Comparison of ENCODE assay signal across 1 cellular context in the genomic region with DNA sequence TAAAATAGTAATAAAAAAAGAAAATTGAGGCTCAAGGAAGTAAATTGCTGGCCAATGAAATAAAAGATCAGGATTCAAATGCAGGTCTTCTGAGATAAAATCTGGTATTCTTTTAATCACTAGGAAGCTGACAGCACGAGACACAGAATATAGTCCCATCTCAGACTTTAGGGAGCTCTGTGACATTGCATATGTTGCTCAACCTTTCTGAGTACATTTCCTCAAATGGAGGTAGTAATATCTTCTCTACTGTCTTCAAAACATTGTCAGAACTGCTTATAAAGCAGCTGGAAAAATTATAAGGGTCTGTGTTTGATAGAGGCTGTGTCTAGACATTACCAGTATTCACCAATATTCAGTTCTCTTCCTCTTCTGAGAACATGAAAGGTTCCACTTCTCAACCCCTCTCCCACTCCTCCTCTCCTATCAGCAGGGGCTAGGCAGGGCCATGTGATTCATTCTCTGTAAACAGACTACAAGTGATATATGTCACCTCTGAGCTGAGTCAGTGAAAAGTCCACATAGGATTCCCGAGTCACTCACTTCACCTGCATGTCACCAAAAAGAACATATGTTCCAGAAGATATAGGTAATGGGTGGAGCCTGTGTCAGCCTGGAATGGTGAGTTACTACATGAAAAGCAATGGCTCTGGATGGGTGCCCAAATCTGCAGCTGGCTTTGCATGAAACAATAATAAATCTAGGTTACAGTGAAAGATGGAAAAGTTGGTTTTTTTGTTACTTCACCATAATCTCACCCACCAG.
TF ChIP-seq lines count a peak whose summit lies in the region.

No MANE protein-coding gene starts in this region.

TF ChIP-seq in K562, 482 proteins besides CTCF, POLR2A, EP300 and RAD21 (continued from another document and continues in another):
- TF ChIP-seq, protein P1, sequence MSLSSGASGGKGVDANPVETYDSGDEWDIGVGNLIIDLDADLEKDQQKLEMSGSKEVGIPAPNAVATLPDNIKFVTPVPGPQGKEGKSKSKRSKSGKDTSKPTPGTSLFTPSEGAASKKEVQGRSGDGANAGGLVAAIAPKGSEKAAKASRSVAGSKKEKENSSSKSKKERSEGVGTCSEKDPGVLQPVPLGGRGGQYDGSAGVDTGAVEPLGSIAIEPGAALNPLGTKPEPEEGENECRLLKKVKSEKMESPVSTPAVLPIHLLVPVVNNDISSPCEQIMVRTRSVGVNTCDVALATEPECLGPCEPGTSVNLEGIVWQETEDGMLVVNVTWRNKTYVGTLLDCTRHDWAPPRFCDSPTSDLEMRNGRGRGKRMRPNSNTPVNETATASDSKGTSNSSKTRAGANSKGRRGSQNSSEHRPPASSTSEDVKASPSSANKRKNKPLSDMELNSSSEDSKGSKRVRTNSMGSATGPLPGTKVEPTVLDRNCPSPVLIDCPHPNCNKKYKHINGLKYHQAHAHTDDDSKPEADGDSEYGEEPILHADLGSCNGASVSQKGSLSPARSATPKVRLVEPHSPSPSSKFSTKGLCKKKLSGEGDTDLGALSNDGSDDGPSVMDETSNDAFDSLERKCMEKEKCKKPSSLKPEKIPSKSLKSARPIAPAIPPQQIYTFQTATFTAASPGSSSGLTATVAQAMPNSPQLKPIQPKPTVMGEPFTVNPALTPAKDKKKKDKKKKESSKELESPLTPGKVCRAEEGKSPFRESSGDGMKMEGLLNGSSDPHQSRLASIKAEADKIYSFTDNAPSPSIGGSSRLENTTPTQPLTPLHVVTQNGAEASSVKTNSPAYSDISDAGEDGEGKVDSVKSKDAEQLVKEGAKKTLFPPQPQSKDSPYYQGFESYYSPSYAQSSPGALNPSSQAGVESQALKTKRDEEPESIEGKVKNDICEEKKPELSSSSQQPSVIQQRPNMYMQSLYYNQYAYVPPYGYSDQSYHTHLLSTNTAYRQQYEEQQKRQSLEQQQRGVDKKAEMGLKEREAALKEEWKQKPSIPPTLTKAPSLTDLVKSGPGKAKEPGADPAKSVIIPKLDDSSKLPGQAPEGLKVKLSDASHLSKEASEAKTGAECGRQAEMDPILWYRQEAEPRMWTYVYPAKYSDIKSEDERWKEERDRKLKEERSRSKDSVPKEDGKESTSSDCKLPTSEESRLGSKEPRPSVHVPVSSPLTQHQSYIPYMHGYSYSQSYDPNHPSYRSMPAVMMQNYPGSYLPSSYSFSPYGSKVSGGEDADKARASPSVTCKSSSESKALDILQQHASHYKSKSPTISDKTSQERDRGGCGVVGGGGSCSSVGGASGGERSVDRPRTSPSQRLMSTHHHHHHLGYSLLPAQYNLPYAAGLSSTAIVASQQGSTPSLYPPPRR (CRISPR knock-in tag; IDR thresholded peaks at IDR 0.05; ENCODE audit: borderline replicate concordance), result no peak
- TF ChIP-seq CBFB (CRISPR knock-in tag; IDR thresholded peaks at IDR 0.05) (no peak), NFYB (IDR thresholded peaks at IDR 0.05; ENCODE audit: extremely low read depth, insufficient read length) (no peak), ZBTB17 (CRISPR knock-in tag; IDR thresholded peaks at IDR 0.05) (no peak), ZNF175 (CRISPR knock-in tag; IDR thresholded peaks at IDR 0.05; ENCODE audit: low read depth) (no peak), ZNF274 (IDR thresholded peaks at IDR 0.05; ENCODE audit: borderline replicate concordance, low read depth, low read length) (no peak), XRCC5 (IDR thresholded peaks at IDR 0.05; ENCODE audit: low read depth, low read length) (no peak), ARID1B (IDR thresholded peaks at IDR 0.05) (peak; percentile 93), ZNF436 (CRISPR knock-in tag; IDR thresholded peaks at IDR 0.05) (no peak), SMAD1 (IDR thresholded peaks at IDR 0.05; ENCODE audit: low read depth, low read length, partially characterized antibody) (peak; percentile 52), KDM2B (CRISPR knock-in tag; IDR thresholded peaks at IDR 0.05) (no peak), NR2C1 (IDR thresholded peaks at IDR 0.05) (no peak), NR2C1 (tag; IDR thresholded peaks at IDR 0.05) (no peak), BRD9 (IDR thresholded peaks at IDR 0.05; ENCODE audit: low read depth, partially characterized antibody) (no peak), ZNF253 (CRISPR knock-in tag; conservative IDR thresholded peaks at IDR 0.05) (no peak), RBM17 (IDR thresholded peaks at IDR 0.05; ENCODE audit: borderline replicate concordance, low read depth, low read length) (no peak), SRSF9 (IDR thresholded peaks at IDR 0.05; ENCODE audit: borderline replicate concordance, low read depth, low read length) (no peak), SP1 (CRISPR knock-in tag; IDR thresholded peaks at IDR 0.05) (no peak; the same call in 1 of the 2 replicates), RFX7 (CRISPR knock-in tag; IDR thresholded peaks at IDR 0.05) (no peak), SP2 (IDR thresholded peaks at IDR 0.05; ENCODE audit: extremely low read depth, low read depth, low read length, poor library complexity, severe bottlenecking) (no peak), SMARCB1 (IDR thresholded peaks at IDR 0.05; ENCODE audit: insufficient read length, low read depth) (no peak), MYC (IDR thresholded peaks at IDR 0.05; ENCODE audit: low read depth, low read length) (0 out of 2 replicates have a peak, but pooled peaks have one; percentile 40), MYC (CRISPR knock-in tag; IDR thresholded peaks at IDR 0.05; ENCODE audit: borderline replicate concordance, low read depth) (no peak), SMARCA4 (IDR thresholded peaks at IDR 0.05) (peak; percentile 88), ZKSCAN8 (CRISPR knock-in tag; IDR thresholded peaks at IDR 0.05) (no peak), ADNP (tag; IDR thresholded peaks at IDR 0.05) (no peak), SIN3A (IDR thresholded peaks at IDR 0.05; ENCODE audit: borderline replicate concordance in 2 of 2, control insufficient read depth in 1 of 2, low read depth in 2 of 2, low read length in 2 of 2) (no peak), ZNF79 (CRISPR knock-in tag; IDR thresholded peaks at IDR 0.05; ENCODE audit: low read depth) (no peak), GTF2A2 (tag; IDR thresholded peaks at IDR 0.05) (no peak), GTF2F1 (IDR thresholded peaks at IDR 0.05; ENCODE audit: low read depth, low read length) (no peak), XRCC3 (IDR thresholded peaks at IDR 0.05) (no peak), RNF2 (IDR thresholded peaks at IDR 0.05) (no peak), MIER1 (IDR thresholded peaks at IDR 0.05; ENCODE audit: low read depth) (no peak), ILF3 (IDR thresholded peaks at IDR 0.05; ENCODE audit: borderline replicate concordance) (no peak), ZNF174 (CRISPR knock-in tag; IDR thresholded peaks at IDR 0.05) (no peak), ZNF239 (CRISPR knock-in tag; IDR thresholded peaks at IDR 0.05) (no peak), POLR2G (IDR thresholded peaks at IDR 0.05; ENCODE audit: low read depth, low read length) (no peak)
- TF ChIP-seq, protein P2, sequence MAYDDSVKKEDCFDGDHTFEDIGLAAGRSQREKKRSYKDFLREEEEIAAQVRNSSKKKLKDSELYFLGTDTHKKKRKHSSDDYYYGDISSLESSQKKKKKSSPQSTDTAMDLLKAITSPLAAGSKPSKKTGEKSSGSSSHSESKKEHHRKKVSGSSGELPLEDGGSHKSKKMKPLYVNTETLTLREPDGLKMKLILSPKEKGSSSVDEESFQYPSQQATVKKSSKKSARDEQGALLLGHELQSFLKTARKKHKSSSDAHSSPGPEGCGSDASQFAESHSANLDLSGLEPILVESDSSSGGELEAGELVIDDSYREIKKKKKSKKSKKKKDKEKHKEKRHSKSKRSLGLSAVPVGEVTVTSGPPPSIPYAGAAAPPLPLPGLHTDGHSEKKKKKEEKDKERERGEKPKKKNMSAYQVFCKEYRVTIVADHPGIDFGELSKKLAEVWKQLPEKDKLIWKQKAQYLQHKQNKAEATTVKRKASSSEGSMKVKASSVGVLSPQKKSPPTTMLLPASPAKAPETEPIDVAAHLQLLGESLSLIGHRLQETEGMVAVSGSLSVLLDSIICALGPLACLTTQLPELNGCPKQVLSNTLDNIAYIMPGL (CRISPR knock-in tag; IDR thresholded peaks at IDR 0.05), result no peak
- TF ChIP-seq, protein P3, sequence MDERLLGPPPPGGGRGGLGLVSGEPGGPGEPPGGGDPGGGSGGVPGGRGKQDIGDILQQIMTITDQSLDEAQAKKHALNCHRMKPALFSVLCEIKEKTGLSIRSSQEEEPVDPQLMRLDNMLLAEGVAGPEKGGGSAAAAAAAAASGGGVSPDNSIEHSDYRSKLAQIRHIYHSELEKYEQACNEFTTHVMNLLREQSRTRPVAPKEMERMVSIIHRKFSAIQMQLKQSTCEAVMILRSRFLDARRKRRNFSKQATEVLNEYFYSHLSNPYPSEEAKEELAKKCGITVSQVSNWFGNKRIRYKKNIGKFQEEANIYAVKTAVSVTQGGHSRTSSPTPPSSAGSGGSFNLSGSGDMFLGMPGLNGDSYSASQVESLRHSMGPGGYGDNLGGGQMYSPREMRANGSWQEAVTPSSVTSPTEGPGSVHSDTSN (CRISPR knock-in tag; IDR thresholded peaks at IDR 0.05; ENCODE audit: low read depth), result no peak
- TF ChIP-seq, protein P3 (tag; conservative IDR thresholded peaks at IDR 0.05; ENCODE audit: low read depth), result peak; percentile 94
- TF ChIP-seq, protein P4, sequence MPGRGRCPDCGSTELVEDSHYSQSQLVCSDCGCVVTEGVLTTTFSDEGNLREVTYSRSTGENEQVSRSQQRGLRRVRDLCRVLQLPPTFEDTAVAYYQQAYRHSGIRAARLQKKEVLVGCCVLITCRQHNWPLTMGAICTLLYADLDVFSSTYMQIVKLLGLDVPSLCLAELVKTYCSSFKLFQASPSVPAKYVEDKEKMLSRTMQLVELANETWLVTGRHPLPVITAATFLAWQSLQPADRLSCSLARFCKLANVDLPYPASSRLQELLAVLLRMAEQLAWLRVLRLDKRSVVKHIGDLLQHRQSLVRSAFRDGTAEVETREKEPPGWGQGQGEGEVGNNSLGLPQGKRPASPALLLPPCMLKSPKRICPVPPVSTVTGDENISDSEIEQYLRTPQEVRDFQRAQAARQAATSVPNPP (IDR thresholded peaks at IDR 0.05; ENCODE audit: borderline replicate concordance, insufficient read depth, insufficient read length), result no peak
- TF ChIP-seq, protein P5, sequence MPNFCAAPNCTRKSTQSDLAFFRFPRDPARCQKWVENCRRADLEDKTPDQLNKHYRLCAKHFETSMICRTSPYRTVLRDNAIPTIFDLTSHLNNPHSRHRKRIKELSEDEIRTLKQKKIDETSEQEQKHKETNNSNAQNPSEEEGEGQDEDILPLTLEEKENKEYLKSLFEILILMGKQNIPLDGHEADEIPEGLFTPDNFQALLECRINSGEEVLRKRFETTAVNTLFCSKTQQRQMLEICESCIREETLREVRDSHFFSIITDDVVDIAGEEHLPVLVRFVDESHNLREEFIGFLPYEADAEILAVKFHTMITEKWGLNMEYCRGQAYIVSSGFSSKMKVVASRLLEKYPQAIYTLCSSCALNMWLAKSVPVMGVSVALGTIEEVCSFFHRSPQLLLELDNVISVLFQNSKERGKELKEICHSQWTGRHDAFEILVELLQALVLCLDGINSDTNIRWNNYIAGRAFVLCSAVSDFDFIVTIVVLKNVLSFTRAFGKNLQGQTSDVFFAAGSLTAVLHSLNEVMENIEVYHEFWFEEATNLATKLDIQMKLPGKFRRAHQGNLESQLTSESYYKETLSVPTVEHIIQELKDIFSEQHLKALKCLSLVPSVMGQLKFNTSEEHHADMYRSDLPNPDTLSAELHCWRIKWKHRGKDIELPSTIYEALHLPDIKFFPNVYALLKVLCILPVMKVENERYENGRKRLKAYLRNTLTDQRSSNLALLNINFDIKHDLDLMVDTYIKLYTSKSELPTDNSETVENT (CRISPR knock-in tag; IDR thresholded peaks at IDR 0.05), result no peak
- TF ChIP-seq, protein P6, sequence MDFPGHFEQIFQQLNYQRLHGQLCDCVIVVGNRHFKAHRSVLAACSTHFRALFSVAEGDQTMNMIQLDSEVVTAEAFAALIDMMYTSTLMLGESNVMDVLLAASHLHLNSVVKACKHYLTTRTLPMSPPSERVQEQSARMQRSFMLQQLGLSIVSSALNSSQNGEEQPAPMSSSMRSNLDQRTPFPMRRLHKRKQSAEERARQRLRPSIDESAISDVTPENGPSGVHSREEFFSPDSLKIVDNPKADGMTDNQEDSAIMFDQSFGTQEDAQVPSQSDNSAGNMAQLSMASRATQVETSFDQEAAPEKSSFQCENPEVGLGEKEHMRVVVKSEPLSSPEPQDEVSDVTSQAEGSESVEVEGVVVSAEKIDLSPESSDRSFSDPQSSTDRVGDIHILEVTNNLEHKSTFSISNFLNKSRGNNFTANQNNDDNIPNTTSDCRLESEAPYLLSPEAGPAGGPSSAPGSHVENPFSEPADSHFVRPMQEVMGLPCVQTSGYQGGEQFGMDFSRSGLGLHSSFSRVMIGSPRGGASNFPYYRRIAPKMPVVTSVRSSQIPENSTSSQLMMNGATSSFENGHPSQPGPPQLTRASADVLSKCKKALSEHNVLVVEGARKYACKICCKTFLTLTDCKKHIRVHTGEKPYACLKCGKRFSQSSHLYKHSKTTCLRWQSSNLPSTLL (IDR thresholded peaks at IDR 0.05), result no peak
- TF ChIP-seq, protein P7, sequence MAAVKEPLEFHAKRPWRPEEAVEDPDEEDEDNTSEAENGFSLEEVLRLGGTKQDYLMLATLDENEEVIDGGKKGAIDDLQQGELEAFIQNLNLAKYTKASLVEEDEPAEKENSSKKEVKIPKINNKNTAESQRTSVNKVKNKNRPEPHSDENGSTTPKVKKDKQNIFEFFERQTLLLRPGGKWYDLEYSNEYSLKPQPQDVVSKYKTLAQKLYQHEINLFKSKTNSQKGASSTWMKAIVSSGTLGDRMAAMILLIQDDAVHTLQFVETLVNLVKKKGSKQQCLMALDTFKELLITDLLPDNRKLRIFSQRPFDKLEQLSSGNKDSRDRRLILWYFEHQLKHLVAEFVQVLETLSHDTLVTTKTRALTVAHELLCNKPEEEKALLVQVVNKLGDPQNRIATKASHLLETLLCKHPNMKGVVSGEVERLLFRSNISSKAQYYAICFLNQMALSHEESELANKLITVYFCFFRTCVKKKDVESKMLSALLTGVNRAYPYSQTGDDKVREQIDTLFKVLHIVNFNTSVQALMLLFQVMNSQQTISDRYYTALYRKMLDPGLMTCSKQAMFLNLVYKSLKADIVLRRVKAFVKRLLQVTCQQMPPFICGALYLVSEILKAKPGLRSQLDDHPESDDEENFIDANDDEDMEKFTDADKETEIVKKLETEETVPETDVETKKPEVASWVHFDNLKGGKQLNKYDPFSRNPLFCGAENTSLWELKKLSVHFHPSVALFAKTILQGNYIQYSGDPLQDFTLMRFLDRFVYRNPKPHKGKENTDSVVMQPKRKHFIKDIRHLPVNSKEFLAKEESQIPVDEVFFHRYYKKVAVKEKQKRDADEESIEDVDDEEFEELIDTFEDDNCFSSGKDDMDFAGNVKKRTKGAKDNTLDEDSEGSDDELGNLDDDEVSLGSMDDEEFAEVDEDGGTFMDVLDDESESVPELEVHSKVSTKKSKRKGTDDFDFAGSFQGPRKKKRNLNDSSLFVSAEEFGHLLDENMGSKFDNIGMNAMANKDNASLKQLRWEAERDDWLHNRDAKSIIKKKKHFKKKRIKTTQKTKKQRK (IDR thresholded peaks at IDR 0.05; ENCODE audit: borderline replicate concordance, low read depth, low read length), result no peak
